10 cellular contexts compared by ENCODE assay signal in genomic region chr6:45920819-45921511, GRCh38.
A peak's percentile ranks its signal among the peaks of the same experiment; 100 is the strongest.
DNase-seq lines count a peak whose midpoint lies in the region; ATAC-seq and TF ChIP-seq lines count a peak whose summit lies in the region.
"Had no signal": no experiment of that assay in that cellular context is flagged by ENCODE, and none has a peak within 500 bp of the region (broad histone marks: within the 10 kb centered on the region; RNA-seq: fewer than 3 reads in every experiment).

No MANE protein-coding gene starts in this region.

- H3K27ac Mint-ChIP-seq in activated CD8-positive, alpha-beta T cell treated with anti-CD3 and anti-CD28 coated beads for 36 hours = peak overlapping the region; percentile 79
- no peak overlapping the region for H3K27ac Mint-ChIP-seq in activated CD8-positive, alpha-beta T cell treated with anti-CD3 and anti-CD28 coated beads, Interleukin-2, amount 10 ng/mL, durations not matched to agents 7 days and 5 days
- H3K27ac Mint-ChIP-seq in osteocyte (ENCODE audit: unreplicated experiment) = no peak overlapping the region

- CTCF ChIA-PET in activated CD8-positive, alpha-beta T cell treated with anti-CD3 and anti-CD28 coated beads for 36 hours (lab: Charles Lee) = interaction anchor here (1.3 to 2.7 kb wide), 9 partner anchors 9 to 1446 kb away, joined by 3 to 25 read pairs (median 8); no protein-coding TSS in a partner anchor
- CTCF ChIA-PET in activated CD8-positive, alpha-beta T cell treated with anti-CD3 and anti-CD28 coated beads, Interleukin-2, amount 10 ng/mL, durations not matched to agents 7 days and 5 days (lab: Charles Lee) = interaction anchor here (0.6 to 5.0 kb wide), 8 partner anchors 10 to 1451 kb away, joined by 3 to 48 read pairs (median 8); no protein-coding TSS in a partner anchor

- H3K27me3 Mint-ChIP-seq in activated CD8-positive, alpha-beta T cell treated with anti-CD3 and anti-CD28 coated beads for 36 hours = no peaks in the 10 kb centered on the region
- H3K27me3 Mint-ChIP-seq in activated CD8-positive, alpha-beta T cell treated with anti-CD3 and anti-CD28 coated beads, Interleukin-2, amount 10 ng/mL, durations not matched to agents 7 days and 5 days (ENCODE audit: low read depth) = no peaks in the 10 kb centered on the region
- H3K27me3 Mint-ChIP-seq in osteocyte (ENCODE audit: unreplicated experiment) = no peaks in the 10 kb centered on the region

- H3K27me3 ChIP-seq in uterus = no peaks in the 10 kb centered on the region
- H3K27me3 ChIP-seq: esophagus muscularis mucosa had no signal

- POLR2A ChIA-PET in activated CD8-positive, alpha-beta T cell treated with anti-CD3 and anti-CD28 coated beads for 36 hours (lab: Charles Lee) = no interaction called here
- POLR2A ChIA-PET in activated CD8-positive, alpha-beta T cell treated with anti-CD3 and anti-CD28 coated beads, Interleukin-2, amount 10 ng/mL, durations not matched to agents 7 days and 5 days (lab: Charles Lee) = interaction anchor here (0.6 to 1.0 kb wide), 3 partner anchors 92 to 295 kb away, joined by 3 to 5 read pairs (median 4); no protein-coding TSS in a partner anchor

- peak; percentile 31 for DNase-seq in activated CD8-positive, alpha-beta T cell treated with anti-CD3 and anti-CD28 coated beads for 36 hours
- no peak for DNase-seq in activated CD8-positive, alpha-beta T cell treated with anti-CD3 and anti-CD28 coated beads, Interleukin-2, amount 10 ng/mL, durations not matched to agents 7 days and 5 days
- DNase-seq in osteocyte (ENCODE audit: extremely low spot score, unreplicated experiment) (peak; percentile 34), mesenteric fat pad (ENCODE audit: low spot score) (no peak), putamen (ENCODE audit: low spot score) (no peak), uterus (no peak)
- DNase-seq: NCI-H510A treated with DMSO at 0.1 percent for 48 hours had no signal

- H3K36me3 Mint-ChIP-seq in activated CD8-positive, alpha-beta T cell treated with anti-CD3 and anti-CD28 coated beads for 36 hours (ENCODE audit: low read depth) = no peaks in the 10 kb centered on the region
- no peaks in the 10 kb centered on the region for H3K36me3 Mint-ChIP-seq in activated CD8-positive, alpha-beta T cell treated with anti-CD3 and anti-CD28 coated beads, Interleukin-2, amount 10 ng/mL, durations not matched to agents 7 days and 5 days (ENCODE audit: low read depth)
- H3K36me3 Mint-ChIP-seq in osteocyte (ENCODE audit: unreplicated experiment) = no peaks in the 10 kb centered on the region

- H3K4me3 Mint-ChIP-seq in activated CD8-positive, alpha-beta T cell treated with anti-CD3 and anti-CD28 coated beads for 36 hours = peak overlapping the region; percentile 10
- H3K4me3 Mint-ChIP-seq in activated CD8-positive, alpha-beta T cell treated with anti-CD3 and anti-CD28 coated beads, Interleukin-2, amount 10 ng/mL, durations not matched to agents 7 days and 5 days = no peak overlapping the region
- H3K4me3 Mint-ChIP-seq in osteocyte (ENCODE audit: unreplicated experiment) = no peak overlapping the region

- H3K4me1 ChIP-seq in uterus = no peaks in the 10 kb centered on the region

- no peak overlapping the region for H3K27ac ChIP-seq in uterus
- H3K27ac ChIP-seq: esophagus muscularis mucosa had no signal

- no peaks in the 10 kb centered on the region for H3K36me3 ChIP-seq in uterus

- no peak for TF ChIP-seq CTCF in activated CD8-positive, alpha-beta T cell treated with anti-CD3 and anti-CD28 coated beads for 36 hours (IDR thresholded peaks at IDR 0.05)
- TF ChIP-seq CTCF in osteocyte (IDR thresholded peaks at IDR 0.05) (no peak), uterus (IDR thresholded peaks at IDR 0.05) (no peak)

- ATAC-seq in activated CD8-positive, alpha-beta T cell treated with anti-CD3 and anti-CD28 coated beads for 36 hours = peak; percentile 37
- no peak for ATAC-seq in activated CD8-positive, alpha-beta T cell treated with anti-CD3 and anti-CD28 coated beads, Interleukin-2, amount 10 ng/mL, durations not matched to agents 7 days and 5 days
- peak; percentile 58 for ATAC-seq in GM21526 (IDR thresholded peaks at IDR 0.05; ENCODE audit: low FRiP score, unreplicated experiment)
- peak; percentile 52 for ATAC-seq in HG03280 (IDR thresholded peaks at IDR 0.05; ENCODE audit: unreplicated experiment)

- TF ChIP-seq POLR2A in uterus (IDR thresholded peaks at IDR 0.05) = no peak

- no peaks in the 10 kb centered on the region for H3K9me3 ChIP-seq in uterus
- H3K9me3 ChIP-seq: esophagus muscularis mucosa had no signal

- peaks cover 42% of the 10 kb centered on the region for H3K4me1 Mint-ChIP-seq in activated CD8-positive, alpha-beta T cell treated with anti-CD3 and anti-CD28 coated beads for 36 hours (ENCODE audit: low read depth)
- H3K4me1 Mint-ChIP-seq in activated CD8-positive, alpha-beta T cell treated with anti-CD3 and anti-CD28 coated beads, Interleukin-2, amount 10 ng/mL, durations not matched to agents 7 days and 5 days (ENCODE audit: low read depth) = peaks cover 18% of the 10 kb centered on the region
- peaks cover 29% of the 10 kb centered on the region for H3K4me1 Mint-ChIP-seq in osteocyte (ENCODE audit: unreplicated experiment)

- intact Hi-C loops in activated CD8-positive, alpha-beta T cell treated with anti-CD3 and anti-CD28 coated beads for 36 hours (cut with micrococcal nuclease) = loop anchor here (2.0 to 10.0 kb wide), 6 partner anchors 89 to 1266 kb away; no protein-coding TSS in a partner anchor
- intact Hi-C loops in uterus (cut with DNase I; ENCODE audit: low total_unique reads) = no loop called here

- H3K4me3 ChIP-seq in uterus = no peak overlapping the region
- H3K4me3 ChIP-seq: esophagus muscularis mucosa had no signal

- no peaks in the 10 kb centered on the region for H3K9me3 Mint-ChIP-seq in activated CD8-positive, alpha-beta T cell treated with anti-CD3 and anti-CD28 coated beads for 36 hours
- H3K9me3 Mint-ChIP-seq in activated CD8-positive, alpha-beta T cell treated with anti-CD3 and anti-CD28 coated beads, Interleukin-2, amount 10 ng/mL, durations not matched to agents 7 days and 5 days (ENCODE audit: insufficient read depth) = no peaks in the 10 kb centered on the region
- no peaks in the 10 kb centered on the region for H3K9me3 Mint-ChIP-seq in osteocyte (ENCODE audit: unreplicated experiment)

Comparison
In these comparisons a context has a peak if more than half of its experiments do, and no peak if none do; other contexts are left out.
1. DNase-seq: peak in activated CD8-positive, alpha-beta T cell treated with anti-CD3 and anti-CD28 coated beads for 36 hours (single experiment) and osteocyte (single experiment); none in activated CD8-positive, alpha-beta T cell treated with anti-CD3 and anti-CD28 coated beads, Interleukin-2, amount 10 ng/mL, durations not matched to agents 7 days and 5 days (single experiment), mesenteric fat pad (single experiment), putamen (single experiment) and uterus (0 of 2).